Comparison of ENCODE assay signal across 8 cellular contexts in the genomic region with DNA sequence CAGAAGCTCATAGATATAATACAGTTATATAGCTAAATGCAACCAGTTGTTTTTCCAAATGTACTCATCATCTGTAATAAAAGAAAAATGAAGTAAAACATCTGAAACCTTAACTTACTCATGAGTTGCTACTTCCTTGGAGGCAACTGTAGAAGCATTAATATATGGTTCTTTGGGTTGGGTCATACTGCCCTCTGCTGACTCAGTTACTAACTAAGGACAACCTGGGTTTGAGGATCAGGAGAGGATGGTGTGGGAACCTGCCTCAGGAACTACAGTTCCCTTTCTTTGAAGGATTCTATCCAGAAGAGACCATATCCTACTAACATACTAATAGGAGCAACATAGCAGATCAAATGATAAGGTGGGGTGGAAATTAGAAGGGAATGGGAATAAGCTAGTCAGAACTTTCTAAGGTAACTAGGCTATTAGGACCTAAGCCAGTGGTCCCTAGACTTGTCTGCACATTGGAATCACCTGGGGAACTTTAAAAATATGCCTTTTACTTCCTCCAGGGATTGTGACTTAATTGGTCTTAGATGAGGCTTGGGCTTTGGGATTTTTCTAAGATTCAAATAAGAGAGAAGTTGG. TPM values are rescaled to one million over a fixed set of nuclear protein-coding genes. Genes with fewer than 3 reads are reported as not detected.
DNase-seq lines count a peak whose midpoint lies in the region; ATAC-seq and TF ChIP-seq lines count a peak whose summit lies in the region.

No MANE protein-coding gene starts in this region.

- H3K23ac ChIP-seq in neuronal stem cell (ENCODE audit: low read depth, low read length, poor library complexity) = no peak overlapping the region

- H3K14ac ChIP-seq in neuronal stem cell (ENCODE audit: low read length) = no peak overlapping the region

- H3K9me3 ChIP-seq in psoas muscle (no peaks in the 10 kb centered on the region), neuronal stem cell (replicated peaks in 1 of 2; ENCODE audit: control insufficient read depth in 2 of 2, insufficient read depth in 1 of 2, low read depth in 1 of 2, low read length in 2 of 2) (no peaks in the 10 kb centered on the region)

- no peak overlapping the region for H2BK15ac ChIP-seq in neuronal stem cell (ENCODE audit: low read length)

- in situ Hi-C loops in GM13976 (cut with MboI; ENCODE audit: low sequenced_read_pairs, unreplicated experiment) = loop anchor here (25.0 kb wide), 1 partner anchor 274 kb away; the partner anchor contains the start of gene GOT1

- H3K4ac ChIP-seq in neuronal stem cell (ENCODE audit: low read length) = no peak overlapping the region

- H3K4me3 ChIP-seq in foreskin fibroblast (ENCODE audit: low read depth in 1 of 2, low read length in 2 of 2) (no peak overlapping the region), psoas muscle (no peak overlapping the region), neuronal stem cell (ENCODE audit: low read length in 2 of 2) (no peak overlapping the region)

- no peak overlapping the region for H2BK120ac ChIP-seq in neuronal stem cell (ENCODE audit: low read depth, low read length)

- H3K27ac ChIP-seq in psoas muscle (no peak overlapping the region), neuronal stem cell (replicated peaks; ENCODE audit: low read length) (no peak overlapping the region)

- H3K9ac ChIP-seq in neuronal stem cell (ENCODE audit: low read depth, low read length, poor library complexity) = no peak overlapping the region

- DNase-seq in CMK (ENCODE audit: low read depth) (peak; percentile 38), GM13976 (ENCODE audit: low spot score) (peak; percentile 48), LHCN-M2 (ENCODE audit: low read depth) (peak; percentile 62), foreskin fibroblast (peak; percentile 55 to 84), psoas muscle (no peak), neuronal stem cell (ENCODE audit: low spot score) (no peak), NCI-H2029 treated with DMSO at 0.1 percent for 48 hours (lab: John Stamatoyannopoulos, UW) (no peak)
- DNase-seq in activated CD4-positive, alpha-beta T cell treated with anti-CD3 and anti-CD28 coated beads for 48 hours = peak; percentile 27

- no peak overlapping the region for H2AK5ac ChIP-seq in neuronal stem cell (ENCODE audit: low read depth, low read length)

- TF ChIP-seq CTCF in GM13976 (IDR thresholded peaks at IDR 0.05; ENCODE audit: borderline replicate concordance, control extremely low read depth, extremely low read depth, insufficient read depth, missing control alignments) (peak; percentile 62), foreskin fibroblast (IDR thresholded peaks at IDR 0.05; ENCODE audit: low read depth, low read length) (peak; percentile 41), psoas muscle (IDR thresholded peaks at IDR 0.05) (peak; percentile 45)

- H3K27me3 ChIP-seq in psoas muscle (ENCODE audit: insufficient read depth in 3 of 3, low read length in 2 of 3) (no peaks in the 10 kb centered on the region), neuronal stem cell (ENCODE audit: control insufficient read depth in 3 of 3, insufficient read depth in 3 of 3, low read depth in 1 of 3, low read length in 3 of 3) (no peaks in the 10 kb centered on the region)

- intact Hi-C loops in psoas muscle (cut with DNase I) = loop anchor here in 1 of 2 donors (2.0 kb wide), 2 partner anchors 150 to 274 kb away; no protein-coding TSS in a partner anchor

- H2BK5ac ChIP-seq in neuronal stem cell (ENCODE audit: low read length) = no peak overlapping the region

- H3K36me3 ChIP-seq in psoas muscle (ENCODE audit: insufficient read depth in 1 of 2, low read depth in 1 of 2) (peaks cover 5 to 80% of the 10 kb centered on the region in 2 donors), neuronal stem cell (replicated peaks in 1 of 2; ENCODE audit: control insufficient read depth in 2 of 2, insufficient read depth in 2 of 2, low read length in 2 of 2) (peaks cover 9 to 92% of the 10 kb centered on the region in 2 donors)

- no peaks in the 10 kb centered on the region for H3K79me1 ChIP-seq in neuronal stem cell (ENCODE audit: low read depth, low read length)

- peak; percentile 72 to 89 (median 84) for ATAC-seq in psoas muscle

- no peak overlapping the region for H3K4me2 ChIP-seq in neuronal stem cell (ENCODE audit: insufficient read depth, low read length, poor library complexity, severe bottlenecking)

- no peak overlapping the region for H4K91ac ChIP-seq in neuronal stem cell (ENCODE audit: low read depth, low read length, poor library complexity)

- H2BK12ac ChIP-seq in neuronal stem cell (ENCODE audit: low read length) = no peak overlapping the region

- H4K8ac ChIP-seq in neuronal stem cell (ENCODE audit: low read depth, low read length) = no peak overlapping the region

- H3K18ac ChIP-seq in neuronal stem cell (ENCODE audit: low read length) = no peak overlapping the region

- no peak overlapping the region for H2AFZ ChIP-seq in neuronal stem cell (ENCODE audit: low read length)

- H3K4me1 ChIP-seq in psoas muscle = peaks cover 12% of the 10 kb centered on the region
- H3K4me1 ChIP-seq in neuronal stem cell (ENCODE audit: control insufficient read depth in 2 of 2, insufficient read depth in 1 of 2, low read depth in 1 of 2, low read length in 2 of 2) = no peaks in the 10 kb centered on the region

RNA-seq across cellular contexts. Expression of gene COX15, which starts 20.7 kb away (rescaled TPM):
- 37.7 and 39.0 TPM in 2 replicates for total RNA-seq in LHCN-M2 (2014; rRNA removed)
- 18.8 TPM for polyA plus RNA-seq in LHCN-M2 (2012)
- total RNA-seq in psoas muscle = 10 to 100 TPM; 25.9 to 59.4 (median 39.4) TPM
- polyA plus RNA-seq in psoas muscle = 10 to 100 TPM; 12.7 to 43.9 (median 12.8) TPM
- 19.8 TPM for polyA plus RNA-seq in neuronal stem cell (2013, experiment 1 of 2)
- 20.1 TPM for polyA plus RNA-seq in neuronal stem cell (2013, experiment 2 of 2)

RNA-seq across cellular contexts. Expression of gene CUTC, which starts 20.8 kb away (rescaled TPM):
- total RNA-seq in LHCN-M2 (2014; rRNA removed) (18.9 and 20.6 TPM in 2 replicates), psoas muscle (100 to 1,000 TPM; 108 to 179 (median 133) TPM)
- 9.9 TPM for polyA plus RNA-seq in LHCN-M2 (2012)
- polyA plus RNA-seq in psoas muscle = 100 to 1,000 TPM in 2 of 3 donors, 10 to 100 TPM in 1; 52.8 to 167 (median 112) TPM
- 20.2 TPM for polyA plus RNA-seq in neuronal stem cell (2013, experiment 1 of 2)
- polyA plus RNA-seq in neuronal stem cell (2013, experiment 2 of 2) = 20.4 TPM

RNA-seq across cellular contexts. Expression of gene ENTPD7, which starts 51.9 kb away (rescaled TPM):
- total RNA-seq in LHCN-M2 (2014; rRNA removed) (7.4 and 8.0 TPM in 2 replicates), psoas muscle (1 to 10 TPM; 1.1 to 2.1 (median 1.4) TPM)
- 3.1 TPM for polyA plus RNA-seq in LHCN-M2 (2012)
- polyA plus RNA-seq in psoas muscle = 1 to 10 TPM in 1 of 3 donors, under 1 TPM in 2; 0.35 to 3.3 (median 0.92) TPM
- 5.7 TPM for polyA plus RNA-seq in neuronal stem cell (2013, experiment 1 of 2)
- polyA plus RNA-seq in neuronal stem cell (2013, experiment 2 of 2) = 5.5 TPM

Comparison
In these comparisons a context has a peak if more than half of its experiments do, and no peak if none do; other contexts are left out.
1. DNase-seq: peak in CMK (single experiment), GM13976 (single experiment), LHCN-M2 (single experiment), activated CD4-positive, alpha-beta T cell treated with anti-CD3 and anti-CD28 coated beads for 48 hours (single experiment) and foreskin fibroblast (2 of 2); none in psoas muscle (0 of 2), neuronal stem cell (single experiment) and NCI-H2029 treated with DMSO at 0.1 percent for 48 hours (single experiment).
2. Peak in every context shown above with its lines, with median percentiles within 50 percentile points of each other: CTCF ChIP-seq.